Comparison of ENCODE assay signal across 14 cellular contexts in genomic region chr6:9914951-9915350, GRCh38.
DNase-seq lines count a peak whose midpoint lies in the region; ATAC-seq and TF ChIP-seq lines count a peak whose summit lies in the region.
"Had no signal": no experiment of that assay in that cellular context is flagged by ENCODE, and none has a peak within 500 bp of the region (broad histone marks: within the 10 kb centered on the region; RNA-seq: fewer than 3 reads in every experiment).

No MANE protein-coding gene starts in this region.

- no peak for ATAC-seq in GM18858 (IDR thresholded peaks at IDR 0.05; ENCODE audit: unreplicated experiment)
- ATAC-seq: GM23338 had no signal

- POLR2A ChIA-PET in activated CD4-positive, alpha-beta T cell treated with anti-CD3 and anti-CD28 coated beads, Interleukin-2, amount 10 ng/mL, durations not matched to agents 7 days and 5 days (lab: Charles Lee), result no interaction called here

- no peaks in the 10 kb centered on the region for H3K36me3 ChIP-seq in left ventricle myocardium inferior

- no peak overlapping the region for H3K27ac Mint-ChIP-seq in activated CD4-positive, alpha-beta T cell treated with anti-CD3 and anti-CD28 coated beads, Interleukin-2, amount 10 ng/mL, durations not matched to agents 7 days and 5 days
- H3K27ac Mint-ChIP-seq: CD4-positive, alpha-beta memory T cell; GM23338 had no signal

- H3K27ac ChIP-seq in left ventricle myocardium inferior (replicated peaks), result no peak overlapping the region
- H3K27ac ChIP-seq: C4-2B had no signal

- H3K4me3 ChIP-seq in left ventricle myocardium inferior, result no peak overlapping the region
- H3K4me3 ChIP-seq: GM23338 had no signal

- no peak for TF ChIP-seq CTCF in left ventricle myocardium inferior (IDR thresholded peaks at IDR 0.05; ENCODE audit: borderline replicate concordance)

- intact Hi-C loops in left ventricle myocardium inferior (cut with micrococcal nuclease), result no loop called here

- DNase-seq in ACHN, result peak; percentile 26
- peak; percentile 43 for DNase-seq in HK-2 (ENCODE audit: unreplicated experiment)
- peak; percentile 82 for DNase-seq in glomerular visceral epithelial cell (ENCODE audit: extremely low spot score)
- peak; percentile 11 for DNase-seq in myocyte (ENCODE audit: low read depth)
- no peak for DNase-seq in activated CD4-positive, alpha-beta T cell treated with anti-CD3 and anti-CD28 coated beads, Interleukin-2, amount 10 ng/mL, durations not matched to agents 7 days and 5 days
- no peak for DNase-seq in left ventricle myocardium inferior
- DNase-seq: 8988T; CD4-positive, alpha-beta memory T cell; DMS79; EL; H7 had no signal

- no peaks in the 10 kb centered on the region for H3K4me1 ChIP-seq in left ventricle myocardium inferior

- in situ Hi-C loops in ACHN (cut with HindIII; ENCODE audit: low pct_ligation_motif_present, low pct_unique_long_range_greater_than_20kb, low sequenced_read_pairs), result no loop called here

- H3K9me3 ChIP-seq in left ventricle myocardium inferior (replicated peaks), result no peaks in the 10 kb centered on the region

- no peaks in the 10 kb centered on the region for H3K36me3 Mint-ChIP-seq in activated CD4-positive, alpha-beta T cell treated with anti-CD3 and anti-CD28 coated beads, Interleukin-2, amount 10 ng/mL, durations not matched to agents 7 days and 5 days (ENCODE audit: low read depth)
- H3K36me3 Mint-ChIP-seq: CD4-positive, alpha-beta memory T cell had no signal

- no peaks in the 10 kb centered on the region for H3K27me3 ChIP-seq in left ventricle myocardium inferior (ENCODE audit: low read depth)

- no peaks in the 10 kb centered on the region for H3K9me3 Mint-ChIP-seq in activated CD4-positive, alpha-beta T cell treated with anti-CD3 and anti-CD28 coated beads, Interleukin-2, amount 10 ng/mL, durations not matched to agents 7 days and 5 days
- H3K9me3 Mint-ChIP-seq: GM23338 had no signal

- H3K27me3 Mint-ChIP-seq in activated CD4-positive, alpha-beta T cell treated with anti-CD3 and anti-CD28 coated beads, Interleukin-2, amount 10 ng/mL, durations not matched to agents 7 days and 5 days, result no peaks in the 10 kb centered on the region
- H3K27me3 Mint-ChIP-seq: CD4-positive, alpha-beta memory T cell had no signal

- CTCF ChIA-PET in activated CD4-positive, alpha-beta T cell treated with anti-CD3 and anti-CD28 coated beads, Interleukin-2, amount 10 ng/mL, durations not matched to agents 7 days and 5 days (lab: Charles Lee), result no interaction called here

- no peaks in the 10 kb centered on the region for H3K4me1 Mint-ChIP-seq in activated CD4-positive, alpha-beta T cell treated with anti-CD3 and anti-CD28 coated beads, Interleukin-2, amount 10 ng/mL, durations not matched to agents 7 days and 5 days
- H3K4me1 Mint-ChIP-seq: CD4-positive, alpha-beta memory T cell; GM23338 had no signal

- no peak overlapping the region for H3K4me3 Mint-ChIP-seq in activated CD4-positive, alpha-beta T cell treated with anti-CD3 and anti-CD28 coated beads, Interleukin-2, amount 10 ng/mL, durations not matched to agents 7 days and 5 days
- H3K4me3 Mint-ChIP-seq: CD4-positive, alpha-beta memory T cell; GM23338 had no signal

Comparison
In these comparisons a context has a peak if more than half of its experiments do, and no peak if none do; other contexts are left out.
1. DNase-seq: peak in ACHN (single experiment), HK-2 (single experiment), glomerular visceral epithelial cell (single experiment) and myocyte (single experiment); none in activated CD4-positive, alpha-beta T cell treated with anti-CD3 and anti-CD28 coated beads, Interleukin-2, amount 10 ng/mL, durations not matched to agents 7 days and 5 days (single experiment) and left ventricle myocardium inferior (single experiment).